ENCODE assay signal across 12 cellular contexts in the genomic region with DNA sequence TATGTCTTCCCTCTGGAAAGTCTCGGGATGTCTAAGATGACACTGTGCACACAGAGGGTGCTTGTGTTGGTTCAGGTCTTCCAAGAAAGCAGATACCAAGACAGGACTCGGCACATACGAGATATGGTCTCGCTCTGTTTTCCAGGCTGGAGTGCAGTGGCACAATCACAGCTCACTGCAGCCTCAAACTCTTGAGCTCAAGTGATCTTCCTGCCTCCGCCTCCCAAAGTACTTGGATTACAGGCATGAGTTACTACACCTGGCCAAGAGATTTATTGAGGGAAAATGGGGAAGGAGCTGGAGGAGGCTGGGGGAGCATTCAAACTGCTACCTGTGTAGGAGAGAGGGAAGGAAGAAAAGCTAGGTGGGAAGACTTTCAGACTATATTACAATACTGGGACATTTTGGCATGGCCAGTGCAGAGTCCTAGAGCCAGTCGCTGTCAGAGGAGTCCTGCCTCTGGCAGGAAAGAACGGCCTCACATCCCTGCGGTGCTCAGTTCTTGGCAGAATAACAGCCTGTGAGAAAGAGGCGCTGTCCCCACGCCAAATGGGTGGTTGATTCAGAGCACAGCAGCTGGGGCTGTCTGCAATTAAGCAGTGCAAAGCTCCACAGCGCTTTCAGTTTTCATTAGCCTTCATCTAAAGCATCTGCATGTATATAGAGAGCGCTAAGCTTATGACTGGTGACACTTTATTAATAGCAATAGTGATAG. TPM values are rescaled to one million over a fixed set of nuclear protein-coding genes. Genes with fewer than 3 reads are reported as not detected.
A peak's percentile ranks its signal among the peaks of the same experiment; 100 is the strongest.
DNase-seq lines count a peak whose midpoint lies in the region; ATAC-seq and TF ChIP-seq lines count a peak whose summit lies in the region.
"Had no signal": no experiment of that assay in that cellular context is flagged by ENCODE, and none has a peak within 500 bp of the region (broad histone marks: within the 10 kb centered on the region; RNA-seq: fewer than 3 reads in every experiment).

No MANE protein-coding gene starts in this region.

- no peaks in the 10 kb centered on the region for H3K36me3 ChIP-seq in PC-3 (ENCODE audit: low read depth, low read length)
- H3K36me3 ChIP-seq in cardiac muscle cell = no peaks in the 10 kb centered on the region
- H3K36me3 ChIP-seq in gastrocnemius medialis = no peaks in the 10 kb centered on the region
- no peaks in the 10 kb centered on the region for H3K36me3 ChIP-seq in vagina
- H3K36me3 ChIP-seq: breast epithelium had no signal

- no peaks in the 10 kb centered on the region for H3K9me3 Mint-ChIP-seq in activated T-helper 1 cell treated with anti-CD3 and anti-CD28 coated beads, Interleukin-12 subunit alpha, Interleukin-12 subunit beta, Interleukin-2, Interleukin-4 antibody, amounts not matched to agents 30 ng/mL and 10 ng/mL and 1 ng/mL, durations not matched to agents 14 hours and 24 hours and 36 hours

- H3K4me1 ChIP-seq in PC-3 (ENCODE audit: insufficient read depth, low read length) (no peaks in the 10 kb centered on the region), cardiac muscle cell (ENCODE audit: low read depth) (no peaks in the 10 kb centered on the region), gastrocnemius medialis (peaks cover 0 to 10% of the 10 kb centered on the region in 2 donors), vagina (no peaks in the 10 kb centered on the region)
- H3K4me1 ChIP-seq: breast epithelium had no signal

- no peaks in the 10 kb centered on the region for H3K4me1 Mint-ChIP-seq in activated T-helper 1 cell treated with anti-CD3 and anti-CD28 coated beads, Interleukin-12 subunit alpha, Interleukin-12 subunit beta, Interleukin-2, Interleukin-4 antibody, amounts not matched to agents 30 ng/mL and 10 ng/mL and 1 ng/mL, durations not matched to agents 14 hours and 24 hours and 36 hours (ENCODE audit: low read depth)

- H3K27me3 ChIP-seq in PC-3 (ENCODE audit: low read length) (peaks cover 21% of the 10 kb centered on the region), cardiac muscle cell (no peaks in the 10 kb centered on the region), gastrocnemius medialis (no peaks in the 10 kb centered on the region), vagina (no peaks in the 10 kb centered on the region)
- H3K27me3 ChIP-seq: breast epithelium had no signal

- H3K4me3 ChIP-seq in PC-3 (ENCODE audit: low read length) (no peak overlapping the region), cardiac muscle cell (no peak overlapping the region), gastrocnemius medialis (no peak overlapping the region), vagina (no peak overlapping the region)
- H3K4me3 ChIP-seq: breast epithelium had no signal

- TF ChIP-seq CTCF in PC-3 (conservative IDR thresholded peaks at IDR 0.05; ENCODE audit: low read depth, low read length) (no peak), cardiac muscle cell (IDR thresholded peaks at IDR 0.05; ENCODE audit: low read depth, low read length) (peak; percentile 10), gastrocnemius medialis (IDR thresholded peaks at IDR 0.05 in 4 of 5, conservative IDR thresholded peaks at IDR 0.05 in 1 of 5) (no peak), vagina (IDR thresholded peaks at IDR 0.05) (no peak)

- no TSS peak for BruUV-seq in PC-3 (replicated peaks; lab: Mats Ljungman, UMichigan)

- H3F3A ChIP-seq in PC-3 (ENCODE audit: low read length, unreplicated experiment) = no peaks in the 10 kb centered on the region

- intact Hi-C loops in PC-3 (cut with micrococcal nuclease) (no loop called here), gastrocnemius medialis (cut with DNase I; ENCODE audit: low total_unique reads) (no loop called here), vagina (cut with DNase I) (no loop called here)
- intact Hi-C loops in activated T-helper 1 cell treated with anti-CD3 and anti-CD28 coated beads, Interleukin-12 subunit alpha, Interleukin-12 subunit beta, Interleukin-2, Interleukin-4 antibody, amounts not matched to agents 30 ng/mL and 10 ng/mL and 1 ng/mL, durations not matched to agents 14 hours and 24 hours and 36 hours (cut with micrococcal nuclease) = no loop called here

- no peaks in the 10 kb centered on the region for H3K9me3 ChIP-seq in PC-3 (ENCODE audit: low read length)
- no peaks in the 10 kb centered on the region for H3K9me3 ChIP-seq in cardiac muscle cell (ENCODE audit: low read depth)
- H3K9me3 ChIP-seq in gastrocnemius medialis = no peaks in the 10 kb centered on the region
- H3K9me3 ChIP-seq in vagina = no peaks in the 10 kb centered on the region
- H3K9me3 ChIP-seq: breast epithelium had no signal

- CTCF ChIA-PET in PC-3 (lab: Charles Lee) = no interaction called here

- no peak overlapping the region for H3K9ac ChIP-seq in PC-3 (ENCODE audit: low read length)
- H3K9ac ChIP-seq: KMS-11 had no signal

- H3K79me2 ChIP-seq in PC-3 (ENCODE audit: low read length) = no peaks in the 10 kb centered on the region

- TF ChIP-seq POLR2A in gastrocnemius medialis (IDR thresholded peaks at IDR 0.05) (no peak), vagina (IDR thresholded peaks at IDR 0.05) (no peak)

- no peak overlapping the region for H3K4me3 Mint-ChIP-seq in activated T-helper 1 cell treated with anti-CD3 and anti-CD28 coated beads, Interleukin-12 subunit alpha, Interleukin-12 subunit beta, Interleukin-2, Interleukin-4 antibody, amounts not matched to agents 30 ng/mL and 10 ng/mL and 1 ng/mL, durations not matched to agents 14 hours and 24 hours and 36 hours

- ATAC-seq in PC-3 (peak; percentile 31), gastrocnemius medialis (peak; percentile 55 to 72)
- ATAC-seq: HCT116 had no signal

- no peaks in the 10 kb centered on the region for H3K9me2 ChIP-seq in PC-3 (replicated peaks; ENCODE audit: low read length)

- POLR2A ChIA-PET in PC-3 (lab: Charles Lee; ENCODE audit: unreplicated experiment) = no interaction called here

- no peak overlapping the region for H3K4me2 ChIP-seq in PC-3 (ENCODE audit: low read length)
- H3K4me2 ChIP-seq: KMS-11 had no signal

- peaks cover 2% of the 10 kb centered on the region for H3K27me3 Mint-ChIP-seq in activated T-helper 1 cell treated with anti-CD3 and anti-CD28 coated beads, Interleukin-12 subunit alpha, Interleukin-12 subunit beta, Interleukin-2, Interleukin-4 antibody, amounts not matched to agents 30 ng/mL and 10 ng/mL and 1 ng/mL, durations not matched to agents 14 hours and 24 hours and 36 hours (ENCODE audit: insufficient read depth)

- H3K27ac ChIP-seq in PC-3 (ENCODE audit: low read length) (no peak overlapping the region), cardiac muscle cell (no peak overlapping the region), gastrocnemius medialis (no peak overlapping the region), vagina (no peak overlapping the region)
- H3K27ac ChIP-seq: breast epithelium, KMS-11 had no signal

- H4K20me1 ChIP-seq in PC-3 (ENCODE audit: low read length) = no peaks in the 10 kb centered on the region

- H2AFZ ChIP-seq in PC-3 (ENCODE audit: low read length) = no peak overlapping the region

- DNase-seq in H4 (ENCODE audit: low spot score) (peak; percentile 14), PC-3 (no peak), cardiac muscle cell (ENCODE audit: low read depth in 1 of 2, low spot score in 1 of 2) (peak in 1 of 2 donors; percentile 84), gastrocnemius medialis (peak; percentile 22 to 44), NCI-H2227 (lab: John Stamatoyannopoulos, UW; ENCODE audit: unreplicated experiment) (no peak), vagina (ENCODE audit: extremely low spot score in 2 of 2) (no peak), OCI-M2 (lab: John Stamatoyannopoulos, UW; ENCODE audit: unreplicated experiment) (no peak)
- no peak for DNase-seq in activated T-helper 1 cell treated with anti-CD3 and anti-CD28 coated beads, Interleukin-12 subunit alpha, Interleukin-12 subunit beta, Interleukin-2, Interleukin-4 antibody, amounts not matched to agents 30 ng/mL and 10 ng/mL and 1 ng/mL, durations not matched to agents 14 hours and 24 hours and 36 hours (ENCODE audit: low spot score)

- no peak overlapping the region for H3K27ac Mint-ChIP-seq in activated T-helper 1 cell treated with anti-CD3 and anti-CD28 coated beads, Interleukin-12 subunit alpha, Interleukin-12 subunit beta, Interleukin-2, Interleukin-4 antibody, amounts not matched to agents 30 ng/mL and 10 ng/mL and 1 ng/mL, durations not matched to agents 14 hours and 24 hours and 36 hours

- in situ Hi-C loops in gastrocnemius medialis (cut with MboI; ENCODE audit: low sequenced_read_pairs in 4 of 4) = no loop called here

- no peaks in the 10 kb centered on the region for H3K36me3 Mint-ChIP-seq in activated T-helper 1 cell treated with anti-CD3 and anti-CD28 coated beads, Interleukin-12 subunit alpha, Interleukin-12 subunit beta, Interleukin-2, Interleukin-4 antibody, amounts not matched to agents 30 ng/mL and 10 ng/mL and 1 ng/mL, durations not matched to agents 14 hours and 24 hours and 36 hours (ENCODE audit: low read depth)

RNA-seq across cellular contexts. Expression of a gene that starts 18.3 kb away (rescaled TPM):
- total RNA-seq in H4 (2014; rRNA removed; shearing (Covaris generic)) = not detected in 2 replicates
- not detected in 2 replicates for total RNA-seq in PC-3 (2014; rRNA removed)
- total RNA-seq in cardiac muscle cell = not detected in 2 replicates
- not detected in 2 replicates for polyA plus RNA-seq in cardiac muscle cell
- under 1 TPM in 1 of 4 donors, not detected in 3; 0.31 TPM for total RNA-seq in gastrocnemius medialis
- total RNA-seq in vagina = not detected
- total RNA-seq in activated T-helper 1 cell treated with anti-CD3 and anti-CD28 coated beads, Interleukin-12 subunit alpha, Interleukin-12 subunit beta, Interleukin-2, Interleukin-4 antibody, amounts not matched to agents 30 ng/mL and 10 ng/mL and 1 ng/mL, durations not matched to agents 14 hours and 24 hours and 36 hours = not detected in 2 replicates
- total RNA-seq: breast epithelium, mesenteric fat pad had no signal

Comparison
In these comparisons a context has a peak if more than half of its experiments do, and no peak if none do; other contexts are left out.
1. DNase-seq: peak in H4 (single experiment) and gastrocnemius medialis (2 of 2); none in PC-3 (single experiment), NCI-H2227 (single experiment), vagina (0 of 2), OCI-M2 (single experiment) and activated T-helper 1 cell treated with anti-CD3 and anti-CD28 coated beads, Interleukin-12 subunit alpha, Interleukin-12 subunit beta, Interleukin-2, Interleukin-4 antibody, amounts not matched to agents 30 ng/mL and 10 ng/mL and 1 ng/mL, durations not matched to agents 14 hours and 24 hours and 36 hours (single experiment).